In the genomic region with DNA sequence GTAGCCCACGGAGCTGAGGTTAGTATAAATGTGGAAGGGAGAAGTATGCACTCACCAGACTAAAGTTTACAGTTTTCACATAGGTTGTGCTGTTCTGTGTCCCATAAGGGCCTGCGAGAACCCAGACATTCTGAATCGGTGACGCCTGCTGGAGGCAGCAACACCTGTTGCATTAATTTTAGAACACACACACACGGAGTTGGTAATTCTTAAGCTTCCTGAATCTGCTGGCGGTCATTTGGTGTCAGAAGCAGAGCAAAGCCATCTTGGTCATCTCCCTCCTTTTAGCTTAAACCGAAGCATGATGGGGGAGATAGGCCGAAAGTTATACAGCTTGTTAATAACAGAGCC, we compare ENCODE assay signal across 1 cellular context.
TF ChIP-seq lines count a peak whose summit lies in the region.

No MANE protein-coding gene starts in this region.

TF ChIP-seq in H1, 55 proteins besides CTCF, POLR2A, EP300 and RAD21 (continued from another document):
- TF ChIP-seq NANOG (IDR thresholded peaks at IDR 0.05; ENCODE audit: insufficient read depth, low read depth, low read length, poor library complexity, severe bottlenecking) (no peak), SIX5 (IDR thresholded peaks at IDR 0.05; ENCODE audit: low read depth, low read length) (no peak), EGR1 (IDR thresholded peaks at IDR 0.05; ENCODE audit: borderline replicate concordance, low read depth, low read length) (no peak), EZH2 (IDR thresholded peaks at IDR 0.05; ENCODE audit: low read depth, low read length, severe bottlenecking) (no peak), SUZ12 (IDR thresholded peaks at IDR 0.05; ENCODE audit: low read length) (no peak), SP1 (IDR thresholded peaks at IDR 0.05; ENCODE audit: low read depth, low read length) (no peak), GTF2F1 (IDR thresholded peaks at IDR 0.05; ENCODE audit: borderline replicate concordance, low read depth, low read length) (no peak), CHD2 (IDR thresholded peaks at IDR 0.05; ENCODE audit: low read length) (no peak), CREB1 (IDR thresholded peaks at IDR 0.05) (no peak), KDM5A (IDR thresholded peaks at IDR 0.05; ENCODE audit: low read length) (no peak), TCF12 (IDR thresholded peaks at IDR 0.05; ENCODE audit: low read depth, low read length) (no peak), BRCA1 (IDR thresholded peaks at IDR 0.05; ENCODE audit: low read depth, low read length) (no peak), TAF1 (IDR thresholded peaks at IDR 0.05; ENCODE audit: low read depth, low read length) (no peak), CBX5 (IDR thresholded peaks at IDR 0.05; ENCODE audit: low read depth, low read length) (no peak), BCL11A (IDR thresholded peaks at IDR 0.05; ENCODE audit: low read depth in 2 of 2, low read length in 2 of 2) (no peak), CTBP2 (IDR thresholded peaks at IDR 0.05; ENCODE audit: borderline replicate concordance, insufficient read depth, insufficient read length, low read length) (no peak)
- TF ChIP-seq, protein P1, sequence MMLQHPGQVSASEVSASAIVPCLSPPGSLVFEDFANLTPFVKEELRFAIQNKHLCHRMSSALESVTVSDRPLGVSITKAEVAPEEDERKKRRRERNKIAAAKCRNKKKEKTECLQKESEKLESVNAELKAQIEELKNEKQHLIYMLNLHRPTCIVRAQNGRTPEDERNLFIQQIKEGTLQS (IDR thresholded peaks at IDR 0.05; ENCODE audit: insufficient read depth, low read depth, low read length): no peak
- TF ChIP-seq, protein P2, sequence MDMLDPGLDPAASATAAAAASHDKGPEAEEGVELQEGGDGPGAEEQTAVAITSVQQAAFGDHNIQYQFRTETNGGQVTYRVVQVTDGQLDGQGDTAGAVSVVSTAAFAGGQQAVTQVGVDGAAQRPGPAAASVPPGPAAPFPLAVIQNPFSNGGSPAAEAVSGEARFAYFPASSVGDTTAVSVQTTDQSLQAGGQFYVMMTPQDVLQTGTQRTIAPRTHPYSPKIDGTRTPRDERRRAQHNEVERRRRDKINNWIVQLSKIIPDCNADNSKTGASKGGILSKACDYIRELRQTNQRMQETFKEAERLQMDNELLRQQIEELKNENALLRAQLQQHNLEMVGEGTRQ (IDR thresholded peaks at IDR 0.05; ENCODE audit: low read length): no peak
